8 cellular contexts compared by ENCODE assay signal in the genomic region with DNA sequence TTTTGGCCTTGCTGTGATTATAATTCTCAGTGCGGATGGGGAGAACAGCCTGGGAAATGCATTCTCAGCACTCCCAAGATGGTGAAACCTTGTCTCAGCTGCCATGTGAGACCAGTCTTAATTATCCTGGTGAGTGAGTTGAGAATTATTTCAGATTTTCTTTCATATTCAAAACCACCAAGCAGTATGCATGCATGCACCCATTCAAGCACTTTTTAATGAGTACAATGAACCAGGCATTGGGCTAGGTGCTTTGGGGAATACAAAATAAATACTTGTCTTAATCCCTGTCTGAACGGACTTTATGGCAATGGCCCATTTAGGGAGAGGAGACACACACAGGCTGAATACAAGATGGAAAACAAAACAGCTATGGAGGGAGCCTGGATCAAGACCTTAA.
"Had no signal": no experiment of that assay in that cellular context is flagged by ENCODE, and none has a peak within 500 bp of the region (broad histone marks: within the 10 kb centered on the region; RNA-seq: fewer than 3 reads in every experiment).

No MANE protein-coding gene starts in this region.

- H3K27ac ChIP-seq: GM23248 had no signal

- H3K9ac ChIP-seq: GM23248 had no signal

- FAIRE-seq: HTR-8/SVneo, K562 had no signal

- H3K4me3 ChIP-seq: GM23248, K562 had no signal

- H2AFZ ChIP-seq: GM23248 had no signal

- ATAC-seq: K562 had no signal

- DNase-seq: GM23248, GOT3, H7, HCEC 1CT, IMR-90, KG1 had no signal
